8 cellular contexts compared by ENCODE assay signal in the genomic region with DNA sequence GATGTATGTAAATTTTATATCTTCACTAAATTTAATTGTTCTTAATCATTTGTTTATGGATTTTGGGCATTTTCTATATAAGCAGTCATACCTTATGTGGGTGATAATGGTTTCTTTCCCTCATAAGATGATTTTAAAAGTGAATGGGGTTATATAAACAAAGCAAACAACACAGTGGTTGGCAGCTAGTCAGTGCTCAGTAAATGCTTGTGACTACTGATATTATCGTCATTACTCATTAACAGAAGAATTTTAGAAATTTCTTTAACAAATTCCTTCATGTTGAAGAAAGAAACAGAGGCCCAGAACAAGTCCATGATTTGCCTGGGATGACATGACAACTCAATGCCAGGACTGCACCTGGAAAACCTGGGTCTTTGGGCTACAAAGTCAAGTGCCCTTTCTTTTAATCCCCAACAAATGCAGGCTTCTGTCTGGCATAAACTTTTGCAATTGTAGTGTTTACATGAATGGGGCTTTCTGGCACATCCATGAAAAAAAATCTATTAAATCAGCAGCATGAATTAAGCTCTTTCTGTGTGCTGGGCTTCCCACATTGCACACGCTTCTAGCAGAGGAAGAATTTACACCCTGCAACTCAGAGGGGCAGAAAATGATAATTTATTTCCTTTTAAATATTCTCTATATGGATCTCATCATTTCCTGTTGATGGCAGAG.
A peak's percentile ranks its signal among the peaks of the same experiment; 100 is the strongest.
DNase-seq lines count a peak whose midpoint lies in the region; ATAC-seq, FAIRE-seq and TF ChIP-seq lines count a peak whose summit lies in the region.
"Not testable (repeated sequence)": the region's sequence is repeated elsewhere in the genome, so short reads cannot be mapped to it uniquely, and the experiment has no call there.

No MANE protein-coding gene starts in this region.

- not testable (repeated sequence) for TF ChIP-seq EP300 in HepG2 (IDR thresholded peaks at IDR 0.05; ENCODE audit: low read depth in 2 of 2, low read length in 2 of 2); HepG2 (CRISPR knock-in tag; IDR thresholded peaks at IDR 0.05; ENCODE audit: borderline replicate concordance)

- TF ChIP-seq CTCF in AG09319 (IDR thresholded peaks at IDR 0.05; ENCODE audit: low read depth, low read length); cardiac fibroblast (IDR thresholded peaks at IDR 0.05; ENCODE audit: low read depth, low read length); fibroblast of pulmonary artery (IDR thresholded peaks at IDR 0.05; ENCODE audit: low read length, missing control alignments); HepG2 (CRISPR knock-in tag; IDR thresholded peaks at IDR 0.05); retinal pigment epithelial cell (conservative IDR thresholded peaks at IDR 0.05; ENCODE audit: low read depth, low read length): not testable (repeated sequence)

- not testable (repeated sequence) for H3K4me3 ChIP-seq in MG63; cardiac fibroblast (replicated peaks in 1 of 2; ENCODE audit: low read depth in 2 of 2, low read length in 2 of 2); fibroblast of pulmonary artery (replicated peaks; ENCODE audit: low read depth, low read length); HepG2 (replicated peaks in 1 of 3; ENCODE audit: insufficient read depth in 1 of 3, low read depth in 2 of 3, low read length in 3 of 3); retinal pigment epithelial cell (ENCODE audit: low read length)

- DNase-seq in AG09319 (ENCODE audit: extremely low read depth, low read depth) (peak; percentile 15), MG63 (peak; percentile 55), cardiac fibroblast (ENCODE audit: low read depth in 2 of 2) (peak; percentile 77 to 81), fibroblast of pulmonary artery (ENCODE audit: low read depth) (peak; percentile 71), HepG2 (ENCODE audit: low spot score) (peak; percentile 30), retinal pigment epithelial cell (ENCODE audit: low read depth) (peak; percentile 72)
- not testable (repeated sequence) for DNase-seq in H54 (ENCODE audit: insufficient read length, low spot score)

- CTCF ChIA-PET in HepG2 (lab: Yijun Ruan, JAX; ENCODE audit: low intra/inter-chr PET ratio, low total read pairs) = not testable (repeated sequence)

- not testable (repeated sequence) for H3K27ac ChIP-seq in HepG2 (ENCODE audit: extremely low read length, insufficient read depth, low read length)

- not testable (repeated sequence) for ATAC-seq in HepG2

- POLR2A ChIA-PET in HepG2 (lab: Yijun Ruan, JAX) = not testable (repeated sequence)

- not testable (repeated sequence) for H4K20me1 ChIP-seq in HepG2 (ENCODE audit: insufficient read depth, low read length)

- H3K4me3 Mint-ChIP-seq in T-helper 1 cell treated with Interleukin-12 subunit alpha and Interleukin-12 subunit beta and Interleukin-4 antibody, amounts not matched to agents 30 μg/mL and 1 μg/mL, for 36 hours = not testable (repeated sequence)

- H3K4me1 ChIP-seq in HepG2 (ENCODE audit: insufficient read depth, low read length) = not testable (repeated sequence)

- in situ Hi-C loops in HepG2 (cut with HindIII; ENCODE audit: extremely low pct_ligation_motif_present, low pct_unique_long_range_greater_than_20kb) = not testable (repeated sequence)

- BruUV-seq in HepG2 (replicated peaks; lab: Mats Ljungman, UMichigan) = not testable (repeated sequence)

- not testable (repeated sequence) for H3K36me3 ChIP-seq in MG63; HepG2 (replicated peaks in 1 of 2; ENCODE audit: control insufficient read depth in 1 of 2, insufficient read depth in 2 of 2, low read length in 2 of 2)

- H3K9ac ChIP-seq in HepG2 (ENCODE audit: insufficient read depth, low read depth, low read length) = not testable (repeated sequence)

- not testable (repeated sequence) for H3K9me3 ChIP-seq in MG63; HepG2 (ENCODE audit: low read length)

- peaks cover 16% of the 10 kb centered on the region for H3K4me1 Mint-ChIP-seq in T-helper 1 cell treated with Interleukin-12 subunit alpha and Interleukin-12 subunit beta and Interleukin-4 antibody, amounts not matched to agents 30 μg/mL and 1 μg/mL, for 36 hours (ENCODE audit: low read depth)

- not testable (repeated sequence) for H3K27me3 Mint-ChIP-seq in T-helper 1 cell treated with Interleukin-12 subunit alpha and Interleukin-12 subunit beta and Interleukin-4 antibody, amounts not matched to agents 30 μg/mL and 1 μg/mL, for 36 hours (ENCODE audit: low read depth)

- intact Hi-C loops in HepG2 (cut with micrococcal nuclease; ENCODE audit: unreplicated experiment) = not testable (repeated sequence)

- not testable (repeated sequence) for H3K79me2 ChIP-seq in HepG2 (ENCODE audit: insufficient read depth, low read length)

- not testable (repeated sequence) for H3K4me2 ChIP-seq in HepG2 (ENCODE audit: low read depth, low read length)

- peak overlapping the region; percentile 67 for H3K27ac Mint-ChIP-seq in T-helper 1 cell treated with Interleukin-12 subunit alpha and Interleukin-12 subunit beta and Interleukin-4 antibody, amounts not matched to agents 30 μg/mL and 1 μg/mL, for 36 hours

- not testable (repeated sequence) for H3K36me3 Mint-ChIP-seq in T-helper 1 cell treated with Interleukin-12 subunit alpha and Interleukin-12 subunit beta and Interleukin-4 antibody, amounts not matched to agents 30 μg/mL and 1 μg/mL, for 36 hours (ENCODE audit: low read depth)

- not testable (repeated sequence) for TF ChIP-seq RAD21 in HepG2 (CRISPR knock-in tag; IDR thresholded peaks at IDR 0.05)

- WGBS in HepG2 (ENCODE audit: low lambda C conversion rate) = 0% methylated on average over 1 of the region's 2 CpGs

- TF ChIP-seq POLR2A in H54 (IDR thresholded peaks at IDR 0.05; ENCODE audit: low read depth, low read length); HepG2 (IDR thresholded peaks at IDR 0.05; ENCODE audit: insufficient read depth in 1 of 2, low read depth in 2 of 2, low read length in 2 of 2): not testable (repeated sequence)

- peak; percentile 43 for FAIRE-seq in H54 (lab: Jason Lieb, UNC)
- peak; percentile 8 for FAIRE-seq in HepG2 (lab: Jason Lieb, UNC)

- H3K27me3 ChIP-seq in MG63; HepG2 (ENCODE audit: control insufficient read depth in 1 of 2, insufficient read depth in 2 of 2, low read length in 2 of 2): not testable (repeated sequence)

- not testable (repeated sequence) for H2AFZ ChIP-seq in HepG2 (ENCODE audit: low read length)

- not testable (repeated sequence) for H3K9me3 Mint-ChIP-seq in T-helper 1 cell treated with Interleukin-12 subunit alpha and Interleukin-12 subunit beta and Interleukin-4 antibody, amounts not matched to agents 30 μg/mL and 1 μg/mL, for 36 hours
